In the genomic region with DNA sequence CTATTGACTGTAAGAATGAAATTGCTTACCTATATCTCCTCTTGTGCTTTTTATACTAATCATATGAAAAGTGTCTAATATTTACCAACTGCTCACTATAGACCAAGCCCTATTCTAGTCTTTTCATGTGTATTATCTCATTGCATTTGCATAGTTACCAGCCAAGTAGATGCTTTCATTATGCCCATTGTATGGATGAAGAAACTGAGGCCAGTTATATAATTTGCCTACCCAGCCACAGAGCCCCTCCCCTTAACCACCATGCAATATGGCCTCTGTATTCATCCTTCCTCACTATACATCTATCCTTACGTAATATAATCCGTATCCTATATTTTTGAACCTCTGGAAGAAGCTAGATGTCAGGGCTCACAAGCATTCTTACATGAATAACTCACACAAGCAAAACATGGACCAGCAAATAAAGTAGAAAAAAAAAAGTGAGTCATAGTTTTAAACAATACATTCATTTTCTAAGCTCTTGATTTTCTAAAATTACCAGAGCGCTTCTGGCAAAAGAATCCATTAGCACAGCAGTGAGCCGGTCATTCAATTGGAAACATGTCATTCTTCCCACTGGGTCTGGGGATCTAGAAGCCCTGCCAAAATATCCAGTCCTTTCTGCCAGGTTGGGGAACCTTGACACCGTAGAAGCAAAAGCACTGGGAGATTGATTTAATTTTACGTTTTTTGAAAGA, we compare ENCODE assay signal across 13 cellular contexts.
DNase-seq lines count a peak whose midpoint lies in the region; FAIRE-seq and TF ChIP-seq lines count a peak whose summit lies in the region.
"Had no signal": no experiment of that assay in that cellular context is flagged by ENCODE, and none has a peak within 500 bp of the region (broad histone marks: within the 10 kb centered on the region; RNA-seq: fewer than 3 reads in every experiment).

No MANE protein-coding gene starts in this region.

- TF ChIP-seq CTCF in H1 (IDR thresholded peaks at IDR 0.05; ENCODE audit: control extremely low read depth in 1 of 3, insufficient read depth in 1 of 3, low read depth in 1 of 3, low read length in 3 of 3) = no peak
- TF ChIP-seq CTCF in type B pancreatic cell (conservative IDR thresholded peaks at IDR 0.05) = no peak

- H3K14ac ChIP-seq in H1 (ENCODE audit: insufficient read length) (no peak overlapping the region), trophoblast cell (ENCODE audit: low read length) (no peak overlapping the region)

- H3K36me3 ChIP-seq in GM23248 (ENCODE audit: low read depth) (no peaks in the 10 kb centered on the region), H1 (ENCODE audit: control insufficient read depth in 2 of 4, insufficient read depth in 4 of 4, low read length in 3 of 4) (no peaks in the 10 kb centered on the region), trophoblast cell (ENCODE audit: control insufficient read depth in 1 of 2, insufficient read depth in 2 of 2, low read length in 2 of 2) (no peaks in the 10 kb centered on the region)
- H3K36me3 ChIP-seq: cardiac muscle cell, heart right ventricle, prostate gland, upper lobe of right lung had no signal

- in situ Hi-C loops in GM23248 (cut with MboI) = no loop called here

- H3K4me1 ChIP-seq in GM23248 (ENCODE audit: insufficient read depth) (peaks cover 34% of the 10 kb centered on the region), H1 (replicated peaks in 1 of 4; ENCODE audit: control insufficient read depth in 3 of 4, insufficient read depth in 4 of 4, low read length in 3 of 4) (peaks cover 0 to 2% (median 0%) of the 10 kb centered on the region in 4 experiments; a peak in 1 of 7 replicates), trophoblast cell (ENCODE audit: control insufficient read depth in 1 of 2, insufficient read depth in 2 of 2, low read length in 2 of 2) (no peaks in the 10 kb centered on the region)
- H3K4me1 ChIP-seq: prostate gland, upper lobe of right lung had no signal

- H3F3A ChIP-seq in GM23248 (ENCODE audit: insufficient read depth) = peaks cover 29% of the 10 kb centered on the region

- no peak overlapping the region for H3K27ac Mint-ChIP-seq in type B pancreatic cell

- no peak for TF ChIP-seq EP300 in H1 (IDR thresholded peaks at IDR 0.05; ENCODE audit: borderline replicate concordance in 1 of 2, low read depth in 2 of 2, low read length in 2 of 2)

- no peaks in the 10 kb centered on the region for H3K36me3 Mint-ChIP-seq in type B pancreatic cell

- H3K9ac ChIP-seq in GM23248 = no peak overlapping the region
- no peak overlapping the region for H3K9ac ChIP-seq in H1 (replicated peaks in 1 of 4; ENCODE audit: extremely low read depth in 1 of 4, low read depth in 3 of 4, low read length in 3 of 4)
- no peak overlapping the region for H3K9ac ChIP-seq in trophoblast cell (ENCODE audit: low read length)

- no peak overlapping the region for H2AFZ ChIP-seq in GM23248
- no peak overlapping the region for H2AFZ ChIP-seq in H1 (ENCODE audit: low read length)
- no peak overlapping the region for H2AFZ ChIP-seq in trophoblast cell (ENCODE audit: insufficient read depth, low read length, poor library complexity)

- H4K12ac ChIP-seq in trophoblast cell (ENCODE audit: low read depth, low read length) = no peak overlapping the region

- FAIRE-seq in H1 (lab: Jason Lieb, UNC) = no peak
- FAIRE-seq: GM12878 had no signal

- CTCF ChIA-PET in H1 (lab: Charles Lee; ENCODE audit: partially characterized antibody) = interaction anchor here (0.6 to 0.7 kb wide), 2 partner anchors 67 to 870 kb away, joined by 3 read pairs; no protein-coding TSS in a partner anchor

- H3K9me3 ChIP-seq in GM23248 (ENCODE audit: low read depth) = no peaks in the 10 kb centered on the region
- H3K9me3 ChIP-seq in H1 (ENCODE audit: insufficient read depth in 2 of 2, low read depth in 1 of 2, low read length in 1 of 2) = no peaks in the 10 kb centered on the region
- H3K9me3 ChIP-seq in trophoblast cell (ENCODE audit: insufficient read depth, low read depth, low read length) = no peaks in the 10 kb centered on the region
- H3K9me3 ChIP-seq: heart right ventricle, prostate gland, upper lobe of right lung had no signal

- H3K27ac ChIP-seq in GM23248 = peak overlapping the region; percentile 10
- no peak overlapping the region for H3K27ac ChIP-seq in H1 (ENCODE audit: low read depth, low read length)
- peak overlapping the region; percentile 29 for H3K27ac ChIP-seq in trophoblast cell (ENCODE audit: low read depth, low read length)
- H3K27ac ChIP-seq: cardiac muscle cell, heart right ventricle, prostate gland, upper lobe of right lung had no signal

- H2BK5ac ChIP-seq in H1 (ENCODE audit: low read depth, low read length) (no peak overlapping the region), trophoblast cell (ENCODE audit: low read depth, low read length, poor library complexity) (no peak overlapping the region)

- H2BK15ac ChIP-seq in H1 (ENCODE audit: low read length) = no peak overlapping the region

- H2AK5ac ChIP-seq in H1 (ENCODE audit: low read depth, low read length) = no peak overlapping the region
- H2AK5ac ChIP-seq in trophoblast cell (ENCODE audit: low read length) = no peak overlapping the region

- no peak overlapping the region for H4K5ac ChIP-seq in H1 (ENCODE audit: insufficient read length, low read depth, low read length)

- H3K4ac ChIP-seq in H1 (replicated peaks; ENCODE audit: insufficient read length, low read depth, low read length) (no peak overlapping the region), trophoblast cell (ENCODE audit: low read depth, low read length) (no peak overlapping the region)

- no peak overlapping the region for H3K4me3 Mint-ChIP-seq in type B pancreatic cell

- 67 to 72% methylated on average over 6 of the region's 6 CpGs for WGBS in GM23248 (ENCODE audit: low coverage in 1 of 2, low lambda C conversion rate in 2 of 2, missing lambda C conversion rate in 2 of 2), 2 experiments
- WGBS in H1 (ENCODE audit: extremely low coverage in 1 of 2, insufficient coverage in 1 of 2, insufficient read length in 1 of 2, insufficient replicate concordance in 2 of 2, low coverage in 1 of 2, low lambda C conversion rate in 2 of 2, missing lambda C conversion rate in 1 of 2), 2 experiments = 88 to 100% methylated on average over 2 to 6 of the region's 6 CpGs
- no CpG with 5 or more reads among the region's 6 CpGs for WGBS in trophoblast cell (ENCODE audit: extremely low coverage, insufficient coverage, insufficient read length)

- H3K4me3 ChIP-seq in GM23248 = no peak overlapping the region
- H3K4me3 ChIP-seq in H1 (ENCODE audit: extremely low read depth in 1 of 4, insufficient read depth in 2 of 4, low read depth in 3 of 4, low read length in 4 of 4) = no peak overlapping the region
- H3K4me3 ChIP-seq in trophoblast cell (ENCODE audit: low read depth, low read length) = no peak overlapping the region
- H3K4me3 ChIP-seq: cardiac muscle cell, GM12878, heart right ventricle, prostate gland, upper lobe of right lung had no signal

- H3K18ac ChIP-seq in H1 (ENCODE audit: extremely low read depth, low read length) (no peak overlapping the region), trophoblast cell (ENCODE audit: low read length) (no peak overlapping the region)

- peaks cover 11% of the 10 kb centered on the region for H3K4me1 Mint-ChIP-seq in type B pancreatic cell (ENCODE audit: unreplicated experiment)

- no peak overlapping the region for H2BK12ac ChIP-seq in H1 (ENCODE audit: low read depth, low read length)
- H2BK12ac ChIP-seq in trophoblast cell (ENCODE audit: low read length) = no peak overlapping the region

- no peak for TF ChIP-seq POLR2A in H1 (IDR thresholded peaks at IDR 0.05; ENCODE audit: control extremely low read depth in 1 of 2, low read depth in 2 of 2, low read length in 2 of 2)

- peak; percentile 71 for DNase-seq in GM23248
- peak; percentile 74 for DNase-seq in RPMI7951 (ENCODE audit: low read depth)
- DNase-seq in H1 (ENCODE audit: low read depth in 1 of 2, low spot score in 2 of 2) = no peak
- DNase-seq in trophoblast cell = no peak
- no peak for DNase-seq in type B pancreatic cell (ENCODE audit: extremely low spot score, unreplicated experiment)
- DNase-seq in AG08395 (ENCODE audit: low spot score) = no peak
- DNase-seq in NCI-H2107 (lab: John Stamatoyannopoulos, UW) = no peak
- no peak for DNase-seq in NAMALWA (ENCODE audit: low spot score)
- DNase-seq: heart right ventricle, upper lobe of right lung had no signal

- H3K9me2 ChIP-seq in GM23248 (ENCODE audit: insufficient read depth) = no peaks in the 10 kb centered on the region

- TF ChIP-seq RAD21 in H1 (IDR thresholded peaks at IDR 0.05 in 1 of 2, conservative IDR thresholded peaks at IDR 0.05 in 1 of 2; ENCODE audit: low read depth in 2 of 2, low read length in 2 of 2) = no peak

- H2BK120ac ChIP-seq in H1 (replicated peaks; ENCODE audit: low read depth, low read length) (no peak overlapping the region), trophoblast cell (ENCODE audit: insufficient read depth, low read length, poor library complexity) (no peak overlapping the region)

- no peaks in the 10 kb centered on the region for H3K27me3 Mint-ChIP-seq in type B pancreatic cell

- H3K27me3 ChIP-seq in GM23248 (replicated peaks; ENCODE audit: insufficient read depth) (no peaks in the 10 kb centered on the region), H1 (replicated peaks in 1 of 4; ENCODE audit: control insufficient read depth in 3 of 4, extremely low read depth in 1 of 4, insufficient read depth in 3 of 4, low read length in 3 of 4) (no peaks in the 10 kb centered on the region), trophoblast cell (ENCODE audit: insufficient read depth, low read length) (no peaks in the 10 kb centered on the region)
- H3K27me3 ChIP-seq: cardiac muscle cell, upper lobe of right lung had no signal

- H2BK20ac ChIP-seq in H1 (ENCODE audit: low read length) = no peak overlapping the region

- H3K56ac ChIP-seq in H1 (replicated peaks; ENCODE audit: insufficient read length, low read depth, low read length) = no peak overlapping the region

- no peak overlapping the region for H4K91ac ChIP-seq in H1 (replicated peaks; ENCODE audit: insufficient read length, low read length)
- H4K91ac ChIP-seq in trophoblast cell (ENCODE audit: low read depth, low read length) = no peak overlapping the region

- peaks cover 3% of the 10 kb centered on the region; the same call in 1 of the 2 replicates for H3K23me2 ChIP-seq in H1 (ENCODE audit: low read depth, low read length)

- H3K79me2 ChIP-seq in GM23248 (ENCODE audit: insufficient read depth) (no peaks in the 10 kb centered on the region), H1 (ENCODE audit: control insufficient read depth in 1 of 2, insufficient read depth in 2 of 2, low read length in 2 of 2) (no peaks in the 10 kb centered on the region), trophoblast cell (ENCODE audit: control insufficient read depth, insufficient read depth, low read length, poor library complexity) (no peaks in the 10 kb centered on the region)

- no peaks in the 10 kb centered on the region for H3K9me3 Mint-ChIP-seq in type B pancreatic cell

- H4K20me1 ChIP-seq in GM23248 (ENCODE audit: insufficient read depth) (no peaks in the 10 kb centered on the region), H1 (replicated peaks in 1 of 2; ENCODE audit: control insufficient read depth in 1 of 2, insufficient read depth in 2 of 2, low read length in 2 of 2) (no peaks in the 10 kb centered on the region)

- H4K8ac ChIP-seq in H1 (ENCODE audit: extremely low read depth, insufficient read depth, low read length) (no peak overlapping the region), trophoblast cell (ENCODE audit: low read depth, low read length) (no peak overlapping the region)

- no peak overlapping the region for H3K4me2 ChIP-seq in GM23248 (ENCODE audit: unreplicated experiment)
- H3K4me2 ChIP-seq in H1 (ENCODE audit: insufficient read depth in 1 of 2, low read depth in 2 of 2, low read length in 2 of 2) = no peak overlapping the region
- no peak overlapping the region for H3K4me2 ChIP-seq in trophoblast cell (ENCODE audit: low read length)

- H3K23ac ChIP-seq in H1 (ENCODE audit: insufficient read length) (no peak overlapping the region), trophoblast cell (ENCODE audit: low read length) (no peak overlapping the region)

- POLR2A ChIA-PET in H1 (lab: Charles Lee; ENCODE audit: partially characterized antibody) = interaction anchor here (0.6 to 1.8 kb wide), 2 partner anchors 13 to 1839 kb away, joined by 3 to 5 read pairs; no protein-coding TSS in a partner anchor

- H3K79me1 ChIP-seq in H1 (ENCODE audit: low read depth, low read length) = no peaks in the 10 kb centered on the region
- peaks cover 1% of the 10 kb centered on the region for H3K79me1 ChIP-seq in trophoblast cell (ENCODE audit: low read length)

Comparison
In these comparisons a context has a peak if more than half of its experiments do, and no peak if none do; other contexts are left out.
1. DNase-seq: peak in GM23248 (single experiment) and RPMI7951 (single experiment); none in H1 (0 of 2), trophoblast cell (0 of 2), type B pancreatic cell (single experiment), AG08395 (single experiment), NCI-H2107 (single experiment) and NAMALWA (single experiment).